ENCODE assay signal across 15 cellular contexts in genomic region chr3:47411696-47412452, GRCh38.
"Had no signal": no experiment of that assay in that cellular context is flagged by ENCODE, and none has a peak within 500 bp of the region (broad histone marks: within the 10 kb centered on the region; RNA-seq: fewer than 3 reads in every experiment).

No MANE protein-coding gene starts in this region.

- H3K79me2 ChIP-seq: parathyroid adenoma had no signal

- ATAC-seq: heart left ventricle; left colon; lower lobe of right lung; stimulated activated naive CD8-positive, alpha-beta T cell treated with anti-CD3 and anti-CD28 coated beads, Interleukin-15, Interleukin-2, amounts not matched to agents 100 U/mL and 50 U/mL, for 24 hours had no signal

- H3K27ac ChIP-seq: brain microvascular endothelial cell, heart left ventricle, lower lobe of right lung, parathyroid adenoma, suprapubic skin, WERI-Rb-1 had no signal

- H3K9ac ChIP-seq: parathyroid adenoma had no signal

- H3K4me1 ChIP-seq: heart left ventricle, lower lobe of right lung, parathyroid adenoma had no signal

- DNase-seq: activated CD4-positive, alpha-beta T cell treated with anti-CD3 and anti-CD28 coated beads, Interleukin-2, amount 50 U/mL, for 48 hours; activated T-cell treated with anti-CD3 and anti-CD28 coated beads, Interleukin-2, amount 50 U/mL, for 1 hour; anterior cingulate cortex; brain microvascular endothelial cell; heart left ventricle; left colon; lower lobe of right lung; midbrain; stimulated activated CD4-positive, alpha-beta T cell treated with anti-CD3 and anti-CD28 coated beads, Interleukin-15, amount 100 ng/mL, for 24 hours; stimulated activated CD4-positive, alpha-beta T cell treated with anti-CD3 and anti-CD28 coated beads, Interleukin-4, amount 100 ng/mL, for 1 hour; stimulated activated naive CD8-positive, alpha-beta T cell treated with anti-CD3 and anti-CD28 coated beads, Interleukin-15, Interleukin-2, amounts not matched to agents 100 U/mL and 50 U/mL, for 24 hours; WERI-Rb-1 had no signal

- H3K9me3 ChIP-seq: heart left ventricle, lower lobe of right lung, suprapubic skin had no signal

- H3K27me3 ChIP-seq: brain microvascular endothelial cell, heart left ventricle, suprapubic skin had no signal

- FAIRE-seq: frontal cortex had no signal

- H3K4me3 ChIP-seq: heart left ventricle, lower lobe of right lung, suprapubic skin had no signal

- H2AFZ ChIP-seq: parathyroid adenoma had no signal
